8 cellular contexts compared by ENCODE assay signal in the genomic region with DNA sequence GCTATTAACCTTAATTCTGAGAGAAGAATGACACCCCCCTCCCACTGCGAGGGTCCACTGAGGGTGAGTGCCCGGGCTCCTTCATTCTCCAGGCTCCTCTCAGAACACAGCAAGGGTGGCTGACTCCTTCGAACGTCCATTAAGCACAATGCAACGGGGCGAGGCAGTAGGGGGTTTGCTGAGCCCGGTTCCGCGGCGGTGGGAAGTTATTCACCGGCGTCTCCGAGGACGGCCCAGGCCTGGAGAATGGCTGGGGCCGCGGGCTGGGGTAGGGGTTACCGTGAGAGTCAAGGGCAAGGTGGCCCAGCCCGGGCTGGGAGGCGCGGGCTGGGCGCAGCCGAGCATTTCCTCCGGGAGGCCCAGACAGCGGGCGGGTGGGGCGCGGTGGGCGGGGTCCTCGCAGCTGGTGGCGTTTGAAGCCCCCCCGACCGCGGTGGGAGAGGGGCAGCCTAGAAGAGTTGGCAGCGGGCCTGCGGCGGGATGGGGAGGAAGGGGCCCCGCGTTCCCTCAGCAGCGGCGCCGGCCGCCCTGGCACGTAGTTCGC. TPM values are rescaled to one million over a fixed set of nuclear protein-coding genes. Genes with fewer than 3 reads are reported as not detected.
DNase-seq lines count a peak whose midpoint lies in the region; ATAC-seq, FAIRE-seq and TF ChIP-seq lines count a peak whose summit lies in the region.

No MANE protein-coding gene starts in this region.

- peak overlapping the region; percentile 96 for H3K27ac Mint-ChIP-seq in CD4-positive, alpha-beta T cell
- peak overlapping the region; percentile 90 for H3K27ac Mint-ChIP-seq in activated T-helper 2 cell treated with anti-CD3 and anti-CD28 coated beads, Interferon-gamma antibody, Interleukin-2, Interleukin-4, amounts not matched to agents 10 μg/mL and 5 μg/mL and 100 μg/mL, durations not matched to agents 14 hours and 24 hours and 36 hours

- CTCF ChIA-PET in CD4-positive, alpha-beta T cell (lab: Charles Lee) = interaction anchor here (0.8 to 4.8 kb wide), 8 partner anchors 8 to 164 kb away, joined by 3 to 23 read pairs (median 3); no protein-coding TSS in a partner anchor

- H4K8ac ChIP-seq in neuronal stem cell (ENCODE audit: low read depth, low read length) = peak overlapping the region; percentile 76

- POLR2A ChIA-PET in CD4-positive, alpha-beta T cell (lab: Charles Lee) = interaction anchor here (0.7 to 9.1 kb wide), 34 partner anchors 9 to 700 kb away, joined by 3 to 566 read pairs (median 9); partner anchors contain the start of gene ARHGAP11B

- H3K4me1 ChIP-seq in neuronal stem cell (ENCODE audit: control insufficient read depth in 2 of 2, insufficient read depth in 1 of 2, low read depth in 1 of 2, low read length in 2 of 2) = peaks cover 4 to 14% of the 10 kb centered on the region in 2 donors
- H3K4me1 ChIP-seq in urinary bladder (ENCODE audit: insufficient read depth) = peaks cover 2% of the 10 kb centered on the region

- H2BK120ac ChIP-seq in neuronal stem cell (ENCODE audit: low read depth, low read length) = no peak overlapping the region

- peaks cover 57% of the 10 kb centered on the region for H3K4me1 Mint-ChIP-seq in CD4-positive, alpha-beta T cell (ENCODE audit: low read depth)
- H3K4me1 Mint-ChIP-seq in activated T-helper 2 cell treated with anti-CD3 and anti-CD28 coated beads, Interferon-gamma antibody, Interleukin-2, Interleukin-4, amounts not matched to agents 10 μg/mL and 5 μg/mL and 100 μg/mL, durations not matched to agents 14 hours and 24 hours and 36 hours (ENCODE audit: low read depth) = peaks cover 32% of the 10 kb centered on the region

- H3K14ac ChIP-seq in neuronal stem cell (ENCODE audit: low read length) = peak overlapping the region; percentile 44

- no peak for TF ChIP-seq CTCF in CD4-positive, alpha-beta T cell (IDR thresholded peaks at IDR 0.05)

- no peak overlapping the region for H4K91ac ChIP-seq in neuronal stem cell (ENCODE audit: low read depth, low read length, poor library complexity)

- peak overlapping the region; percentile 88 for H3K9ac ChIP-seq in neuronal stem cell (ENCODE audit: low read depth, low read length, poor library complexity)

- no CpG with 5 or more reads among the region's 44 CpGs for WGBS in neuronal stem cell (ENCODE audit: extremely low coverage in 2 of 2, insufficient read length in 2 of 2, insufficient replicate concordance in 1 of 2), 2 donors
- WGBS in urinary bladder = under 1% methylated on average over 44 of the region's 44 CpGs

- H3K9me3 ChIP-seq in CD4-positive, alpha-beta T cell (ENCODE audit: control insufficient read depth, low read length) = no peaks in the 10 kb centered on the region
- H3K9me3 ChIP-seq in neuronal stem cell (replicated peaks in 1 of 2; ENCODE audit: control insufficient read depth in 2 of 2, insufficient read depth in 1 of 2, low read depth in 1 of 2, low read length in 2 of 2) = peaks cover 3% of the 10 kb centered on the region in 2 donors

- no peaks in the 10 kb centered on the region for H3K27me3 ChIP-seq in CD4-positive, alpha-beta T cell (ENCODE audit: control insufficient read depth, insufficient read depth, low read length)
- peaks cover 0 to 23% (median 11%) of the 10 kb centered on the region in 3 experiments for H3K27me3 ChIP-seq in neuronal stem cell (ENCODE audit: control insufficient read depth in 3 of 3, insufficient read depth in 3 of 3, low read depth in 1 of 3, low read length in 3 of 3)

- peak overlapping the region; percentile 60 for H2AK5ac ChIP-seq in neuronal stem cell (ENCODE audit: low read depth, low read length)

- no peaks in the 10 kb centered on the region for H3K36me3 ChIP-seq in neuronal stem cell (replicated peaks in 1 of 2; ENCODE audit: control insufficient read depth in 2 of 2, insufficient read depth in 2 of 2, low read length in 2 of 2)
- H3K36me3 ChIP-seq in urinary bladder (ENCODE audit: insufficient read depth) = no peaks in the 10 kb centered on the region

- peak overlapping the region; percentile 96 for H3K18ac ChIP-seq in neuronal stem cell (ENCODE audit: low read length)

- FAIRE-seq in frontal cortex (lab: Jason Lieb, UNC) = no peak

- peak overlapping the region; percentile 100 for H3K4me2 ChIP-seq in neuronal stem cell (ENCODE audit: insufficient read depth, low read length, poor library complexity, severe bottlenecking)

- peak overlapping the region; percentile 97 for H3K23ac ChIP-seq in neuronal stem cell (ENCODE audit: low read depth, low read length, poor library complexity)

- H3K4ac ChIP-seq in neuronal stem cell (ENCODE audit: low read length) = peak overlapping the region; percentile 14

- H3K79me1 ChIP-seq in neuronal stem cell (ENCODE audit: low read depth, low read length) = peaks cover 7% of the 10 kb centered on the region

- no peak overlapping the region for H2BK5ac ChIP-seq in neuronal stem cell (ENCODE audit: low read length)

- no peak overlapping the region for H2BK12ac ChIP-seq in neuronal stem cell (ENCODE audit: low read length)

- peak overlapping the region; percentile 86 to 97 for H3K4me3 ChIP-seq in neuronal stem cell (ENCODE audit: low read length in 2 of 2)
- peak overlapping the region; percentile 77 for H3K4me3 ChIP-seq in urinary bladder (ENCODE audit: low read depth, low read length)

- H3K36me3 Mint-ChIP-seq in CD4-positive, alpha-beta T cell (ENCODE audit: low read depth) = peaks cover 33% of the 10 kb centered on the region
- peaks cover 33% of the 10 kb centered on the region for H3K36me3 Mint-ChIP-seq in activated T-helper 2 cell treated with anti-CD3 and anti-CD28 coated beads, Interferon-gamma antibody, Interleukin-2, Interleukin-4, amounts not matched to agents 10 μg/mL and 5 μg/mL and 100 μg/mL, durations not matched to agents 14 hours and 24 hours and 36 hours (ENCODE audit: low read depth)

- H3K27me3 Mint-ChIP-seq in CD4-positive, alpha-beta T cell = no peaks in the 10 kb centered on the region
- no peaks in the 10 kb centered on the region for H3K27me3 Mint-ChIP-seq in activated T-helper 2 cell treated with anti-CD3 and anti-CD28 coated beads, Interferon-gamma antibody, Interleukin-2, Interleukin-4, amounts not matched to agents 10 μg/mL and 5 μg/mL and 100 μg/mL, durations not matched to agents 14 hours and 24 hours and 36 hours (ENCODE audit: low read depth)

- H2AFZ ChIP-seq in neuronal stem cell (ENCODE audit: low read length) = peak overlapping the region; percentile 98

- DNase-seq in CD4-positive, alpha-beta T cell = peak; percentile 37 to 76 (median 62)
- DNase-seq in NCI-H1092 (lab: John Stamatoyannopoulos, UW) (peak; percentile 32), frontal cortex (ENCODE audit: low spot score in 2 of 2) (peak; percentile 69 to 82), neuronal stem cell (ENCODE audit: low spot score) (no peak)
- no peak for DNase-seq in activated T-helper 2 cell treated with anti-CD3 and anti-CD28 coated beads, Interferon-gamma antibody, Interleukin-2, Interleukin-4, amounts not matched to agents 10 μg/mL and 5 μg/mL and 100 μg/mL, durations not matched to agents 14 hours and 24 hours and 36 hours (ENCODE audit: low spot score)

- peak overlapping the region; percentile 95 for H3K27ac ChIP-seq in CD4-positive, alpha-beta T cell (ENCODE audit: low read depth, low read length)
- H3K27ac ChIP-seq in neuronal stem cell (replicated peaks; ENCODE audit: low read length) (peak overlapping the region; percentile 77), urinary bladder (ENCODE audit: low read depth) (peak overlapping the region; percentile 99)

- H2BK15ac ChIP-seq in neuronal stem cell (ENCODE audit: low read length) = peak overlapping the region; percentile 72

- H3K4me3 Mint-ChIP-seq in CD4-positive, alpha-beta T cell = peak overlapping the region; percentile 95
- H3K4me3 Mint-ChIP-seq in activated T-helper 2 cell treated with anti-CD3 and anti-CD28 coated beads, Interferon-gamma antibody, Interleukin-2, Interleukin-4, amounts not matched to agents 10 μg/mL and 5 μg/mL and 100 μg/mL, durations not matched to agents 14 hours and 24 hours and 36 hours (ENCODE audit: low read depth) = peak overlapping the region; percentile 86

- no peak for ATAC-seq in CD4-positive, alpha-beta T cell (ENCODE audit: poor library complexity)
- ATAC-seq in GM21619 (IDR thresholded peaks at IDR 0.05; ENCODE audit: unreplicated experiment) (peak; percentile 1), HG02981 (IDR thresholded peaks at IDR 0.05; ENCODE audit: unreplicated experiment) (no peak)

- H3K9me3 Mint-ChIP-seq in CD4-positive, alpha-beta T cell = no peaks in the 10 kb centered on the region
- H3K9me3 Mint-ChIP-seq in activated T-helper 2 cell treated with anti-CD3 and anti-CD28 coated beads, Interferon-gamma antibody, Interleukin-2, Interleukin-4, amounts not matched to agents 10 μg/mL and 5 μg/mL and 100 μg/mL, durations not matched to agents 14 hours and 24 hours and 36 hours = peaks cover 7% of the 10 kb centered on the region

- intact Hi-C loops in CD4-positive, alpha-beta T cell (cut with DNase I, micrococcal nuclease) = loop anchor here (1.0 to 10.0 kb wide), 5 partner anchors 67 to 1872 kb away; partner anchors contain the start of gene OTUD7A (in 1 of the 2)
- intact Hi-C loops in activated T-helper 2 cell treated with anti-CD3 and anti-CD28 coated beads, Interferon-gamma antibody, Interleukin-2, Interleukin-4, amounts not matched to agents 10 μg/mL and 5 μg/mL and 100 μg/mL, durations not matched to agents 14 hours and 24 hours and 36 hours (cut with micrococcal nuclease) = loop anchor here (5.0 kb wide), 1 partner anchor 63 kb away; no protein-coding TSS in a partner anchor

RNA-seq across cellular contexts. Expression of gene KLF13, which starts 1.1 kb away (rescaled TPM):
- 100 to 1,000 TPM; 284 to 308 TPM for total RNA-seq in CD4-positive, alpha-beta T cell
- 127 and 132 TPM in 2 replicates for total RNA-seq in activated T-helper 2 cell treated with anti-CD3 and anti-CD28 coated beads, Interferon-gamma antibody, Interleukin-2, Interleukin-4, amounts not matched to agents 10 μg/mL and 5 μg/mL and 100 μg/mL, durations not matched to agents 14 hours and 24 hours and 36 hours
- total RNA-seq in frontal cortex (45.2 TPM), urinary bladder (24.3 TPM)
- 42.9 TPM for polyA plus RNA-seq in neuronal stem cell (2013, experiment 1 of 2)
- polyA plus RNA-seq in neuronal stem cell (2013, experiment 2 of 2) = 42.1 TPM
- polyA plus RNA-seq in urinary bladder = 65.0 TPM

Comparison
In these comparisons a context has a peak if more than half of its experiments do, and no peak if none do; other contexts are left out.
1. DNase-seq: peak in CD4-positive, alpha-beta T cell (10 of 10), NCI-H1092 (single experiment) and frontal cortex (2 of 2); none in activated T-helper 2 cell treated with anti-CD3 and anti-CD28 coated beads, Interferon-gamma antibody, Interleukin-2, Interleukin-4, amounts not matched to agents 10 μg/mL and 5 μg/mL and 100 μg/mL, durations not matched to agents 14 hours and 24 hours and 36 hours (single experiment) and neuronal stem cell (single experiment).
2. Peak in every context shown above with its lines, with median percentiles within 50 percentile points of each other: H3K27ac ChIP-seq.